In the genomic region with DNA sequence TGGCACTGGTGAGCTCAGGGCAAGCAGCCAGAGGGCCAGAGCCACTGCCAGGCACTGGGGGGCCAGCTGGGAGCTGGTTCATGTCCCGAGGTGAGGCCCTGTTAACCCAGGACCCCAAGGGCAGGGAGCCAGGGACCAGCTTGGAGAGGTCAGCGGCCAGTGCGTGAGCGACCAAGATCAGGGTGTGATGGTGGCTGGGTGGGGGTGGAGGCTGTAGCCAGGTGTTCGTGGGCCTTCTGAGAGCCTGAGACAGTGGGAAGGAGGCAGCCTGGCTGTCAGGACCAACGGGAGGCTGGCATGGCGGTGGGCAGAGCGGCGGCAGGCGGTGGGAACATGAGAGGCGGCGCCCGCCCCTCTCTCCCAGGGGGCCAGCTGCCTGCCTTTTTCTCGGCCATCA, we compare ENCODE assay signal across 22 cellular contexts. TPM values are rescaled to one million over a fixed set of nuclear protein-coding genes. Genes with fewer than 3 reads are reported as not detected.
DNase-seq lines count a peak whose midpoint lies in the region; FAIRE-seq and TF ChIP-seq lines count a peak whose summit lies in the region.
"Had no signal": no experiment of that assay in that cellular context is flagged by ENCODE, and none has a peak within 500 bp of the region (broad histone marks: within the 10 kb centered on the region; RNA-seq: fewer than 3 reads in every experiment).

No MANE protein-coding gene starts in this region.

- no peaks in the 10 kb centered on the region for H3K4me1 Mint-ChIP-seq in chondrocyte (ENCODE audit: low read depth)

- H3K27ac ChIP-seq in RWPE1, result peak overlapping the region; percentile 67
- H3K27ac ChIP-seq: GM23248 had no signal

- no peaks in the 10 kb centered on the region for H3K9me3 Mint-ChIP-seq in chondrocyte (ENCODE audit: low read depth)

- DNase-seq in GM12891 (ENCODE audit: insufficient read length, low spot score), result no peak
- no peak for DNase-seq in RWPE1 (ENCODE audit: low spot score)
- peak; percentile 87 for DNase-seq in chondrocyte (ENCODE audit: low spot score)
- peak; percentile 78 for DNase-seq in posterior vena cava (ENCODE audit: low spot score)
- DNase-seq in effector CD4-positive, alpha-beta T cell, result no peak
- no peak for DNase-seq in NCI-H1694 treated with DMSO at 0.1 percent for 48 hours (lab: John Stamatoyannopoulos, UW)
- no peak for DNase-seq in G401 (ENCODE audit: low spot score)
- DNase-seq: ACHN, DMS79 treated with DMSO at 0.1 percent for 48 hours, GM23248, HCEC 1CT, MM.1S, NCI-H1092 treated with DMSO at 0.1 percent for 48 hours, NCI-H146, NCI-H2227 treated with DMSO at 0.1 percent for 48 hours, NCI-H510A treated with DMSO at 0.1 percent for 48 hours, NCI-H774, SHP77 treated with DMSO at 0.1 percent for 48 hours, SK-N-SH had no signal

- TF ChIP-seq CTCF in RWPE1 (conservative IDR thresholded peaks at IDR 0.05; ENCODE audit: low read depth) (no peak), chondrocyte (IDR thresholded peaks at IDR 0.05) (no peak)

- in situ Hi-C loops in G401 (cut with HindIII; ENCODE audit: low sequenced_read_pairs), result no loop called here

- POLR2A ChIA-PET in RWPE1 (lab: Yijun Ruan, JAX; ENCODE audit: low non-redundant PET), result no interaction called here

- no peak overlapping the region for H3K4me3 Mint-ChIP-seq in chondrocyte (ENCODE audit: unreplicated experiment)

- CTCF ChIA-PET in RWPE1 (lab: Yijun Ruan, JAX), result no interaction called here

- TF ChIP-seq POLR2A in GM12891 (IDR thresholded peaks at IDR 0.05; ENCODE audit: low read depth, low read length), result no peak

- H3K27me3 Mint-ChIP-seq in chondrocyte (ENCODE audit: low read depth), result no peaks in the 10 kb centered on the region

- H3K36me3 Mint-ChIP-seq in chondrocyte (ENCODE audit: low read depth), result peaks cover 6% of the 10 kb centered on the region

- peak overlapping the region; percentile 63 for H3K27ac Mint-ChIP-seq in chondrocyte (ENCODE audit: unreplicated experiment)

- intact Hi-C loops in posterior vena cava (cut with DNase I), result no loop called here

- FAIRE-seq in GM12891 (lab: Jason Lieb, UNC), result no peak
- FAIRE-seq: D721Med, G401.6, RCC 7860 had no signal

TF ChIP-seq in GM12891, 5 proteins besides CTCF, POLR2A, EP300 and RAD21:
- TF ChIP-seq TAF1 (IDR thresholded peaks at IDR 0.05; ENCODE audit: low read depth, low read length) (no peak), PAX5 (IDR thresholded peaks at IDR 0.05; ENCODE audit: insufficient read depth, low read length, severe bottlenecking) (no peak), POLR2AphosphoS5 (IDR thresholded peaks at IDR 0.05; ENCODE audit: low read depth, low read length) (0 out of 2 replicates have a peak, but pooled peaks have one; percentile 36)
TF ChIP-seq in GM12891: peak in this region for 1.

RNA-seq across cellular contexts. Expression of a gene that starts 8.1 kb away (rescaled TPM):
- 8.9 TPM for polyA plus RNA-seq in GM12891 (2012; ENCODE audit: low read depth, missing spikeins)
- total RNA-seq in chondrocyte (9.1 to 12.0 TPM (median 9.7 TPM) in 3 replicates), posterior vena cava (1 to 10 TPM; 6.5 to 7.9 TPM)
- total RNA-seq in G401 (2014; rRNA removed; shearing (Covaris generic)), result 31.5 and 44.5 TPM in 2 replicates

RNA-seq across cellular contexts. Expression of a gene that starts 20.4 kb away (rescaled TPM):
- 0.18 TPM for polyA plus RNA-seq in GM12891 (2012; ENCODE audit: low read depth, missing spikeins)
- 0.27 to 0.42 TPM (median 0.31 TPM) in 3 replicates for total RNA-seq in chondrocyte
- under 1 TPM; 0.56 to 0.67 TPM for total RNA-seq in posterior vena cava
- 3.5 and 3.8 TPM in 2 replicates for total RNA-seq in G401 (2014; rRNA removed; shearing (Covaris generic))
- total RNA-seq: GM23248 had no signal
- polyA plus RNA-seq: GM23248 had no signal

RNA-seq across cellular contexts. Expression of a gene that starts 22.7 kb away (rescaled TPM):
- 74.0 TPM for polyA plus RNA-seq in GM12891 (2012; ENCODE audit: low read depth, missing spikeins)
- 88.8 to 91.2 TPM (median 90.7 TPM) in 3 replicates for total RNA-seq in chondrocyte
- 10 to 100 TPM; 75.8 to 83.8 TPM for total RNA-seq in posterior vena cava
- total RNA-seq in G401 (2014; rRNA removed; shearing (Covaris generic)), result 54.7 and 75.9 TPM in 2 replicates

Comparison
In these comparisons a context has a peak if more than half of its experiments do, and no peak if none do; other contexts are left out.
1. DNase-seq: peak in chondrocyte (single experiment) and posterior vena cava (single experiment); none in GM12891 (single experiment), RWPE1 (single experiment), effector CD4-positive, alpha-beta T cell (single experiment), NCI-H1694 treated with DMSO at 0.1 percent for 48 hours (single experiment) and G401 (single experiment).